Comparison of ENCODE assay signal across 2 cellular contexts in the genomic region with DNA sequence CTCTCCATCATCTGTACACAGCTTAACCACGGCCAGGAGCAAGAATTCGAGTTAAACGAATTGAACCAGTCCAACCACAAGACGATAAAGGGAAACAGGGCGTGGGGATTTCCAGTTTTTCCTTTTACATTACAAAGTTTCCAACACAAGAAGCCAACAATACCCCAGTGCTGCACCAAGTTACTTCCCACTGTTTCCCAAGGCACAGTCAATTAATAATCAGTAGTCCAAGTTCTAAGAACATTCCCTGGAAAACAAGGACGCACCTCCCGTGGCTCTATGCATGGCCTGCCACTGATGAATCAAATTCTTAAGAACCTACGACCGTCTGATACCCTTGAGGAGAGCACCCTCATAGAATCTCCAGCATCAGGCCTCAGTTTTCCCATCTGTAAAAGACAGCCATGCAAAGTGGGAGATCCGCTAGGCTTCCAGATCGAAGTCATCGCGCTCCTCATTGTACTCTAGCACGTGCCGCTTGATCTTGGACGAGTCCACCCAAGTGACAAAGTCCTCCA.
TF ChIP-seq lines count a peak whose summit lies in the region.

No MANE protein-coding gene starts in this region.

TF ChIP-seq in SK-N-SH, 30 proteins besides CTCF, POLR2A, EP300 and RAD21 (continued from another document):
- no peak for TF ChIP-seq MEF2A (IDR thresholded peaks at IDR 0.05; ENCODE audit: borderline replicate concordance, low read depth)
- TF ChIP-seq ELF1 (IDR thresholded peaks at IDR 0.05) = no peak
- no peak for TF ChIP-seq FOXJ3 (CRISPR knock-in tag; IDR thresholded peaks at IDR 0.05)
- TF ChIP-seq, protein P1, sequence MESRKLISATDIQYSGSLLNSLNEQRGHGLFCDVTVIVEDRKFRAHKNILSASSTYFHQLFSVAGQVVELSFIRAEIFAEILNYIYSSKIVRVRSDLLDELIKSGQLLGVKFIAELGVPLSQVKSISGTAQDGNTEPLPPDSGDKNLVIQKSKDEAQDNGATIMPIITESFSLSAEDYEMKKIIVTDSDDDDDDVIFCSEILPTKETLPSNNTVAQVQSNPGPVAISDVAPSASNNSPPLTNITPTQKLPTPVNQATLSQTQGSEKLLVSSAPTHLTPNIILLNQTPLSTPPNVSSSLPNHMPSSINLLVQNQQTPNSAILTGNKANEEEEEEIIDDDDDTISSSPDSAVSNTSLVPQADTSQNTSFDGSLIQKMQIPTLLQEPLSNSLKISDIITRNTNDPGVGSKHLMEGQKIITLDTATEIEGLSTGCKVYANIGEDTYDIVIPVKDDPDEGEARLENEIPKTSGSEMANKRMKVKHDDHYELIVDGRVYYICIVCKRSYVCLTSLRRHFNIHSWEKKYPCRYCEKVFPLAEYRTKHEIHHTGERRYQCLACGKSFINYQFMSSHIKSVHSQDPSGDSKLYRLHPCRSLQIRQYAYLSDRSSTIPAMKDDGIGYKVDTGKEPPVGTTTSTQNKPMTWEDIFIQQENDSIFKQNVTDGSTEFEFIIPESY (IDR thresholded peaks at IDR 0.05; ENCODE audit: borderline replicate concordance, low read depth) = no peak
- TF ChIP-seq YY1 (IDR thresholded peaks at IDR 0.05; ENCODE audit: low read depth) = no peak
- TF ChIP-seq JUND (IDR thresholded peaks at IDR 0.05) = no peak
- no peak for TF ChIP-seq SIN3A (IDR thresholded peaks at IDR 0.05; ENCODE audit: borderline replicate concordance, low read depth, low read length)
- no peak for TF ChIP-seq RCOR1 (IDR thresholded peaks at IDR 0.05; ENCODE audit: low read length)
- no peak for TF ChIP-seq TEAD4 (IDR thresholded peaks at IDR 0.05; ENCODE audit: borderline replicate concordance, insufficient read depth)
- no peak for TF ChIP-seq GATA2 (CRISPR knock-in tag; IDR thresholded peaks at IDR 0.05)
- no peak for TF ChIP-seq RFX5 (IDR thresholded peaks at IDR 0.05; ENCODE audit: low read length)
- TF ChIP-seq RXRA (IDR thresholded peaks at IDR 0.05; ENCODE audit: borderline replicate concordance, low read depth) = no peak

TF ChIP-seq in SK-N-SH treated with all-trans-retinoic acid at 6 μM for 48 hours, 23 proteins besides CTCF, POLR2A, EP300 and RAD21 (continued from another document):
- no peak for TF ChIP-seq ZNF70 (CRISPR knock-in tag; IDR thresholded peaks at IDR 0.05)
- no peak for TF ChIP-seq ZNF8 (CRISPR knock-in tag; IDR thresholded peaks at IDR 0.05)
- TF ChIP-seq ZC3H10 (CRISPR knock-in tag; IDR thresholded peaks at IDR 0.05) = no peak
- no peak for TF ChIP-seq ZFP30 (CRISPR knock-in tag; IDR thresholded peaks at IDR 0.05)
- TF ChIP-seq ESRRG (CRISPR knock-in tag; IDR thresholded peaks at IDR 0.05) = no peak
- no peak for TF ChIP-seq OSR1 (CRISPR knock-in tag; IDR thresholded peaks at IDR 0.05)
- no peak for TF ChIP-seq ZNF565 (CRISPR knock-in tag; conservative IDR thresholded peaks at IDR 0.05; ENCODE audit: low read depth)
- no peak for TF ChIP-seq PPARA (CRISPR knock-in tag; IDR thresholded peaks at IDR 0.05; ENCODE audit: borderline replicate concordance)
- no peak for TF ChIP-seq BACH2 (CRISPR knock-in tag; IDR thresholded peaks at IDR 0.05; ENCODE audit: borderline replicate concordance)
- TF ChIP-seq, protein P2, sequence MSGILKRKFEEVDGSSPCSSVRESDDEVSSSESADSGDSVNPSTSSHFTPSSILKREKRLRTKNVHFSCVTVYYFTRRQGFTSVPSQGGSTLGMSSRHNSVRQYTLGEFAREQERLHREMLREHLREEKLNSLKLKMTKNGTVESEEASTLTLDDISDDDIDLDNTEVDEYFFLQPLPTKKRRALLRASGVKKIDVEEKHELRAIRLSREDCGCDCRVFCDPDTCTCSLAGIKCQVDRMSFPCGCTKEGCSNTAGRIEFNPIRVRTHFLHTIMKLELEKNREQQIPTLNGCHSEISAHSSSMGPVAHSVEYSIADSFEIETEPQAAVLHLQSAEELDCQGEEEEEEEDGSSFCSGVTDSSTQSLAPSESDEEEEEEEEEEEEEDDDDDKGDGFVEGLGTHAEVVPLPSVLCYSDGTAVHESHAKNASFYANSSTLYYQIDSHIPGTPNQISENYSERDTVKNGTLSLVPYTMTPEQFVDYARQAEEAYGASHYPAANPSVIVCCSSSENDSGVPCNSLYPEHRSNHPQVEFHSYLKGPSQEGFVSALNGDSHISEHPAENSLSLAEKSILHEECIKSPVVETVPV (CRISPR knock-in tag; IDR thresholded peaks at IDR 0.05) = no peak
- TF ChIP-seq, protein P3, sequence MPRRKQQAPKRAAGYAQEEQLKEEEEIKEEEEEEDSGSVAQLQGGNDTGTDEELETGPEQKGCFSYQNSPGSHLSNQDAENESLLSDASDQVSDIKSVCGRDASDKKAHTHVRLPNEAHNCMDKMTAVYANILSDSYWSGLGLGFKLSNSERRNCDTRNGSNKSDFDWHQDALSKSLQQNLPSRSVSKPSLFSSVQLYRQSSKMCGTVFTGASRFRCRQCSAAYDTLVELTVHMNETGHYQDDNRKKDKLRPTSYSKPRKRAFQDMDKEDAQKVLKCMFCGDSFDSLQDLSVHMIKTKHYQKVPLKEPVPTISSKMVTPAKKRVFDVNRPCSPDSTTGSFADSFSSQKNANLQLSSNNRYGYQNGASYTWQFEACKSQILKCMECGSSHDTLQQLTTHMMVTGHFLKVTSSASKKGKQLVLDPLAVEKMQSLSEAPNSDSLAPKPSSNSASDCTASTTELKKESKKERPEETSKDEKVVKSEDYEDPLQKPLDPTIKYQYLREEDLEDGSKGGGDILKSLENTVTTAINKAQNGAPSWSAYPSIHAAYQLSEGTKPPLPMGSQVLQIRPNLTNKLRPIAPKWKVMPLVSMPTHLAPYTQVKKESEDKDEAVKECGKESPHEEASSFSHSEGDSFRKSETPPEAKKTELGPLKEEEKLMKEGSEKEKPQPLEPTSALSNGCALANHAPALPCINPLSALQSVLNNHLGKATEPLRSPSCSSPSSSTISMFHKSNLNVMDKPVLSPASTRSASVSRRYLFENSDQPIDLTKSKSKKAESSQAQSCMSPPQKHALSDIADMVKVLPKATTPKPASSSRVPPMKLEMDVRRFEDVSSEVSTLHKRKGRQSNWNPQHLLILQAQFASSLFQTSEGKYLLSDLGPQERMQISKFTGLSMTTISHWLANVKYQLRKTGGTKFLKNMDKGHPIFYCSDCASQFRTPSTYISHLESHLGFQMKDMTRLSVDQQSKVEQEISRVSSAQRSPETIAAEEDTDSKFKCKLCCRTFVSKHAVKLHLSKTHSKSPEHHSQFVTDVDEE (CRISPR knock-in tag; IDR thresholded peaks at IDR 0.05) = no peak
- no peak for TF ChIP-seq RARB (CRISPR knock-in tag; IDR thresholded peaks at IDR 0.05)
- no peak for TF ChIP-seq CSDC2 (CRISPR knock-in tag; IDR thresholded peaks at IDR 0.05)
- no peak for TF ChIP-seq ISL1 (CRISPR knock-in tag; IDR thresholded peaks at IDR 0.05)
